In genomic region chr22:31945971-31946680, GRCh38 we compare ENCODE assay signal across 2 cellular contexts.
TF ChIP-seq lines count a peak whose summit lies in the region.

No MANE protein-coding gene starts in this region.

TF ChIP-seq in GM12878, 131 proteins besides CTCF, POLR2A, EP300 and RAD21 (continued from another document):
- TF ChIP-seq ZBTB33 (IDR thresholded peaks at IDR 0.05) = no peak
- TF ChIP-seq CBFB (IDR thresholded peaks at IDR 0.05; ENCODE audit: low read depth) = no peak

TF ChIP-seq in HepG2, 621 proteins besides CTCF, POLR2A, EP300 and RAD21 (continued from another document):
- TF ChIP-seq AKNA (CRISPR knock-in tag; IDR thresholded peaks at IDR 0.05; ENCODE audit: borderline replicate concordance) = no peak
- no peak for TF ChIP-seq ZBTB42 (CRISPR knock-in tag; IDR thresholded peaks at IDR 0.05)
- no peak for TF ChIP-seq ZNF878 (CRISPR knock-in tag; IDR thresholded peaks at IDR 0.05)
- TF ChIP-seq KDM5A (IDR thresholded peaks at IDR 0.05; ENCODE audit: borderline replicate concordance, low read length) = no peak
- TF ChIP-seq CEBPG (CRISPR knock-in tag; IDR thresholded peaks at IDR 0.05) = no peak
- no peak for TF ChIP-seq ZFP37 (CRISPR knock-in tag; IDR thresholded peaks at IDR 0.05; ENCODE audit: borderline replicate concordance)
- TF ChIP-seq POLR2AphosphoS2 (IDR thresholded peaks at IDR 0.05; ENCODE audit: low read depth, low read length) = no peak
- TF ChIP-seq ZNF431 (CRISPR knock-in tag; IDR thresholded peaks at IDR 0.05; ENCODE audit: borderline replicate concordance, low read depth) = no peak
- TF ChIP-seq SAP130 (CRISPR knock-in tag; IDR thresholded peaks at IDR 0.05; ENCODE audit: low read depth) = 0 out of 2 replicates have a peak, but pooled peaks have one; percentile 21
- TF ChIP-seq ZNF318 (CRISPR knock-in tag; IDR thresholded peaks at IDR 0.05) = no peak
